Comparison of ENCODE assay signal across 8 cellular contexts in genomic region chr14:86654558-86655184, GRCh38.
DNase-seq lines count a peak whose midpoint lies in the region; ATAC-seq and TF ChIP-seq lines count a peak whose summit lies in the region.

No MANE protein-coding gene starts in this region.

- no peaks in the 10 kb centered on the region for H3K27me3 Mint-ChIP-seq in stimulated activated naive B cell treated with anti-CD40 and anti-IgM and Interleukin-4, amounts not matched to agents 10 μg/mL and 1 μg/mL and 100 μg/mL, for 72 hours

- H3K4me3 Mint-ChIP-seq in stimulated activated naive B cell treated with anti-CD40 and anti-IgM and Interleukin-4, amounts not matched to agents 10 μg/mL and 1 μg/mL and 100 μg/mL, for 72 hours: no peak overlapping the region

- H3K36me3 Mint-ChIP-seq in stimulated activated naive B cell treated with anti-CD40 and anti-IgM and Interleukin-4, amounts not matched to agents 10 μg/mL and 1 μg/mL and 100 μg/mL, for 72 hours: no peaks in the 10 kb centered on the region

- in situ Hi-C loops in ACHN (cut with HindIII; ENCODE audit: low pct_ligation_motif_present, low pct_unique_long_range_greater_than_20kb, low sequenced_read_pairs): no loop called here

- peak overlapping the region; percentile 33 for H3K27ac Mint-ChIP-seq in stimulated activated naive B cell treated with anti-CD40 and anti-IgM and Interleukin-4, amounts not matched to agents 10 μg/mL and 1 μg/mL and 100 μg/mL, for 72 hours

- no peaks in the 10 kb centered on the region for H3K9me3 Mint-ChIP-seq in stimulated activated naive B cell treated with anti-CD40 and anti-IgM and Interleukin-4, amounts not matched to agents 10 μg/mL and 1 μg/mL and 100 μg/mL, for 72 hours

- H3K4me1 Mint-ChIP-seq in stimulated activated naive B cell treated with anti-CD40 and anti-IgM and Interleukin-4, amounts not matched to agents 10 μg/mL and 1 μg/mL and 100 μg/mL, for 72 hours: no peaks in the 10 kb centered on the region

- DNase-seq in ACHN (peak; percentile 42), NCI-H345 treated with DMSO at 0.1 percent for 48 hours (lab: John Stamatoyannopoulos, UW; ENCODE audit: unreplicated experiment) (peak; percentile 47), inferior parietal cortex (ENCODE audit: extremely low spot score) (peak; percentile 11), DMS114 treated with DMSO at 0.1 percent for 48 hours (lab: John Stamatoyannopoulos, UW; ENCODE audit: unreplicated experiment) (no peak)
- peak; percentile 2 for DNase-seq in activated gamma-delta T cell treated with anti-CD3 and anti-CD28 coated beads, Interleukin-2, amount 50 U/mL, for 16 hours (ENCODE audit: low read depth)
- peak; percentile 11 for DNase-seq in stimulated activated naive B cell treated with anti-CD40 and anti-IgM and Interleukin-4, amounts not matched to agents 10 μg/mL and 1 μg/mL and 100 μg/mL, for 72 hours

- ATAC-seq in stimulated activated naive B cell treated with anti-CD40 and anti-IgM and Interleukin-4, amounts not matched to agents 10 μg/mL and 1 μg/mL and 100 μg/mL, for 72 hours (replicated peaks): peak; percentile 52 to 66
- ATAC-seq in GM18873 (IDR thresholded peaks at IDR 0.05; ENCODE audit: low FRiP score, unreplicated experiment): no peak

- TF ChIP-seq CTCF in GM12874 (IDR thresholded peaks at IDR 0.05; ENCODE audit: insufficient read depth, low read depth, low read length): peak; percentile 39; the same call in 1 of the 2 replicates
